Comparison of ENCODE assay signal across 18 cellular contexts in genomic region chr1:71621785-71622184, GRCh38.
DNase-seq lines count a peak whose midpoint lies in the region; ATAC-seq and TF ChIP-seq lines count a peak whose summit lies in the region.
"Had no signal": no experiment of that assay in that cellular context is flagged by ENCODE, and none has a peak within 500 bp of the region (broad histone marks: within the 10 kb centered on the region; RNA-seq: fewer than 3 reads in every experiment).

No MANE protein-coding gene starts in this region.

- no peak for TF ChIP-seq RAD21 in SK-N-SH (IDR thresholded peaks at IDR 0.05; ENCODE audit: low read length)

- H3K36me3 ChIP-seq in GM23248 (ENCODE audit: low read depth) (no peaks in the 10 kb centered on the region), SK-N-SH (replicated peaks in 1 of 2; ENCODE audit: control insufficient read depth in 1 of 2, insufficient read depth in 2 of 2, low read length in 1 of 2) (no peaks in the 10 kb centered on the region)
- no peaks in the 10 kb centered on the region for H3K36me3 ChIP-seq in CD4-positive, alpha-beta memory T cell (ENCODE audit: insufficient read depth, low read length)
- H3K36me3 ChIP-seq: neural progenitor cell, sigmoid colon had no signal

- H4K20me1 ChIP-seq in GM23248 (ENCODE audit: insufficient read depth) = no peaks in the 10 kb centered on the region
- H4K20me1 ChIP-seq in SK-N-SH (ENCODE audit: insufficient read depth) = no peaks in the 10 kb centered on the region

- ATAC-seq in foreskin keratinocyte (peak; percentile 100), HG02610 (IDR thresholded peaks at IDR 0.05; ENCODE audit: unreplicated experiment) (no peak)
- ATAC-seq: activated T-helper 17 cell treated with anti-CD3 and anti-CD28 coated beads, Interleukin-2, amount 50 U/mL, for 72 hours; stimulated activated naive B cell treated with anti-CD40 and anti-IgM and Interleukin-4, amounts not matched to agents 10 μg/mL and 1 μg/mL and 100 μg/mL, for 72 hours had no signal

- H3K4me3 ChIP-seq in GM23248 (peak overlapping the region; percentile 40; the same call in 1 of the 2 replicates), SK-N-SH (ENCODE audit: low read depth in 2 of 2, low read length in 1 of 2) (no peak overlapping the region)
- H3K4me3 ChIP-seq in CD4-positive, alpha-beta memory T cell (ENCODE audit: low read length in 2 of 2) = no peak overlapping the region
- H3K4me3 ChIP-seq: neural progenitor cell, sigmoid colon had no signal

- H3K4me1 Mint-ChIP-seq in CD4-positive, alpha-beta memory T cell = no peaks in the 10 kb centered on the region
- H3K4me1 Mint-ChIP-seq: activated T-helper 17 cell treated with anti-CD3 and anti-CD28 coated beads, Interleukin-2, amount 50 U/mL, for 72 hours; stimulated activated naive B cell treated with anti-CD40 and anti-IgM and Interleukin-4, amounts not matched to agents 10 μg/mL and 1 μg/mL and 100 μg/mL, for 72 hours had no signal

- H3K9me2 ChIP-seq in GM23248 (ENCODE audit: insufficient read depth) (no peaks in the 10 kb centered on the region), SK-N-SH (no peaks in the 10 kb centered on the region)

- TF ChIP-seq EP300 in SK-N-SH (IDR thresholded peaks at IDR 0.05; ENCODE audit: borderline replicate concordance in 1 of 2, low read depth in 1 of 2, low read length in 1 of 2) = no peak

- no peak overlapping the region for H3K27ac Mint-ChIP-seq in CD4-positive, alpha-beta memory T cell
- H3K27ac Mint-ChIP-seq: activated T-helper 17 cell treated with anti-CD3 and anti-CD28 coated beads, Interleukin-2, amount 50 U/mL, for 72 hours; neural progenitor cell; stimulated activated naive B cell treated with anti-CD40 and anti-IgM and Interleukin-4, amounts not matched to agents 10 μg/mL and 1 μg/mL and 100 μg/mL, for 72 hours had no signal

- peaks cover 0 to 12% (median 5%) of the 10 kb centered on the region in 8 donors for H3K9me3 Mint-ChIP-seq in CD4-positive, alpha-beta memory T cell
- H3K9me3 Mint-ChIP-seq: activated T-helper 17 cell treated with anti-CD3 and anti-CD28 coated beads, Interleukin-2, amount 50 U/mL, for 72 hours; neural progenitor cell had no signal

- H3K27me3 Mint-ChIP-seq in CD4-positive, alpha-beta memory T cell = no peaks in the 10 kb centered on the region
- H3K27me3 Mint-ChIP-seq: activated T-helper 17 cell treated with anti-CD3 and anti-CD28 coated beads, Interleukin-2, amount 50 U/mL, for 72 hours; stimulated activated naive B cell treated with anti-CD40 and anti-IgM and Interleukin-4, amounts not matched to agents 10 μg/mL and 1 μg/mL and 100 μg/mL, for 72 hours had no signal

- 0 to 3% methylated on average over 1 of the region's 1 CpG for WGBS in GM23248 (ENCODE audit: low coverage in 1 of 2, low lambda C conversion rate in 2 of 2, missing lambda C conversion rate in 2 of 2), 2 experiments
- 0% methylated on average over 1 of the region's 1 CpG for WGBS in SK-N-SH (ENCODE audit: low lambda C conversion rate)

- no peaks in the 10 kb centered on the region for H3K36me3 Mint-ChIP-seq in CD4-positive, alpha-beta memory T cell
- H3K36me3 Mint-ChIP-seq: neural progenitor cell; stimulated activated naive B cell treated with anti-CD40 and anti-IgM and Interleukin-4, amounts not matched to agents 10 μg/mL and 1 μg/mL and 100 μg/mL, for 72 hours had no signal

- H3K4me1 ChIP-seq in GM23248 (ENCODE audit: insufficient read depth) = peaks cover 12% of the 10 kb centered on the region
- no peaks in the 10 kb centered on the region for H3K4me1 ChIP-seq in SK-N-SH (ENCODE audit: control insufficient read depth in 1 of 2, insufficient read depth in 2 of 2, low read depth in 1 of 2, low read length in 1 of 2)
- H3K4me1 ChIP-seq in foreskin keratinocyte = no peaks in the 10 kb centered on the region
- H3K4me1 ChIP-seq in CD4-positive, alpha-beta memory T cell (ENCODE audit: insufficient read depth, low read length) = no peaks in the 10 kb centered on the region
- H3K4me1 ChIP-seq: sigmoid colon had no signal

- DNase-seq in A172 (ENCODE audit: low spot score) (peak; percentile 57), GM23248 (peak; percentile 76), SK-N-SH (no peak), foreskin keratinocyte (peak; percentile 31 to 87), iPS-NIHi7 (ENCODE audit: extremely low spot score) (no peak)
- no peak for DNase-seq in stimulated activated CD4-positive, alpha-beta T cell treated with anti-CD3 and anti-CD28 coated beads, Interleukin-4, amount 100 ng/mL, for 4 hours
- DNase-seq in CD4-positive, alpha-beta memory T cell = no peak
- DNase-seq: activated CD4-positive, alpha-beta T cell treated with anti-CD3 and anti-CD28 coated beads, Interleukin-2, amount 50 U/mL, for 4 hours; aorta; cortex of kidney; mesendoderm; NCI-H2029 treated with DMSO at 0.1 percent for 48 hours; sigmoid colon; stimulated activated naive B cell treated with anti-CD40 and anti-IgM and Interleukin-4, amounts not matched to agents 10 μg/mL and 1 μg/mL and 100 μg/mL, for 72 hours had no signal

- CTCF ChIA-PET in SK-N-SH (lab: Yijun Ruan, JAX) = interaction anchor here (0.9 kb wide), 1 partner anchor 32 kb away, joined by 3 read pairs; no protein-coding TSS in a partner anchor
- CTCF ChIA-PET in CD4-positive, alpha-beta memory T cell (lab: Charles Lee; ENCODE audit: partially characterized antibody) = no interaction called here

- H3K79me2 ChIP-seq in GM23248 (ENCODE audit: insufficient read depth) (no peaks in the 10 kb centered on the region), SK-N-SH (ENCODE audit: insufficient read depth) (no peaks in the 10 kb centered on the region)

- H3K4me2 ChIP-seq in GM23248 (ENCODE audit: unreplicated experiment) (peak overlapping the region; percentile 33), SK-N-SH (no peak overlapping the region)
- H3K4me2 ChIP-seq: neural progenitor cell had no signal

- H3K27me3 ChIP-seq in GM23248 (replicated peaks; ENCODE audit: insufficient read depth) (no peaks in the 10 kb centered on the region), SK-N-SH (ENCODE audit: insufficient read depth) (no peaks in the 10 kb centered on the region), foreskin keratinocyte (no peaks in the 10 kb centered on the region)
- H3K27me3 ChIP-seq in CD4-positive, alpha-beta memory T cell (ENCODE audit: insufficient read depth, low read length) = no peaks in the 10 kb centered on the region
- H3K27me3 ChIP-seq: neural progenitor cell, sigmoid colon had no signal

- in situ Hi-C loops in GM23248 (cut with MboI) = no loop called here

- no peak overlapping the region for H3K9ac ChIP-seq in GM23248
- H3K9ac ChIP-seq in SK-N-SH = no peak overlapping the region
- H3K9ac ChIP-seq: neural progenitor cell had no signal

- H3K9me3 ChIP-seq in GM23248 (ENCODE audit: low read depth) = no peaks in the 10 kb centered on the region
- no peaks in the 10 kb centered on the region for H3K9me3 ChIP-seq in SK-N-SH
- no peaks in the 10 kb centered on the region for H3K9me3 ChIP-seq in CD4-positive, alpha-beta memory T cell (ENCODE audit: control insufficient read depth in 1 of 2, low read length in 2 of 2)
- H3K9me3 ChIP-seq: sigmoid colon had no signal

- TF ChIP-seq CTCF in SK-N-SH (IDR thresholded peaks at IDR 0.05) (no peak), foreskin keratinocyte (conservative IDR thresholded peaks at IDR 0.05) (no peak)

- no peaks in the 10 kb centered on the region for H3F3A ChIP-seq in GM23248 (ENCODE audit: insufficient read depth)
- no peaks in the 10 kb centered on the region for H3F3A ChIP-seq in SK-N-SH (replicated peaks; ENCODE audit: insufficient read depth)

- 0 out of 2 replicates have a peak overlapping the region, but pooled peaks have one; percentile 6 for H3K27ac ChIP-seq in GM23248
- H3K27ac ChIP-seq in SK-N-SH (ENCODE audit: low read depth in 2 of 2, low read length in 1 of 2) = no peak overlapping the region
- H3K27ac ChIP-seq in foreskin keratinocyte = no peak overlapping the region
- no peak overlapping the region for H3K27ac ChIP-seq in CD4-positive, alpha-beta memory T cell (ENCODE audit: low read depth, low read length)
- H3K27ac ChIP-seq: HL-60, neural progenitor cell, sigmoid colon had no signal

- POLR2A ChIA-PET in SK-N-SH (lab: Yijun Ruan, JAX) = no interaction called here
- POLR2A ChIA-PET in CD4-positive, alpha-beta memory T cell (lab: Charles Lee; ENCODE audit: partially characterized antibody) = no interaction called here

- H3K4me3 Mint-ChIP-seq in CD4-positive, alpha-beta memory T cell = no peak overlapping the region
- H3K4me3 Mint-ChIP-seq: activated T-helper 17 cell treated with anti-CD3 and anti-CD28 coated beads, Interleukin-2, amount 50 U/mL, for 72 hours; neural progenitor cell; stimulated activated naive B cell treated with anti-CD40 and anti-IgM and Interleukin-4, amounts not matched to agents 10 μg/mL and 1 μg/mL and 100 μg/mL, for 72 hours had no signal

- H2AFZ ChIP-seq in GM23248 = no peak overlapping the region
- H2AFZ ChIP-seq in SK-N-SH (ENCODE audit: low read depth) = no peak overlapping the region
- H2AFZ ChIP-seq: neural progenitor cell had no signal

- intact Hi-C loops in CD4-positive, alpha-beta memory T cell (cut with micrococcal nuclease) = no loop called here

TF ChIP-seq in SK-N-SH, 30 proteins besides CTCF, POLR2A, EP300 and RAD21 (continues in another document):
- TF ChIP-seq YY1 (IDR thresholded peaks at IDR 0.05; ENCODE audit: low read depth) (no peak), SMC3 (IDR thresholded peaks at IDR 0.05; ENCODE audit: low read depth, low read length) (no peak), TCF12 (IDR thresholded peaks at IDR 0.05) (0 out of 2 replicates have a peak, but pooled peaks have one; percentile 11), EZH2phosphoT487 (IDR thresholded peaks at IDR 0.05; ENCODE audit: borderline replicate concordance, low read depth) (no peak)

Comparison
In these comparisons a context has a peak if more than half of its experiments do, and no peak if none do; other contexts are left out.
1. DNase-seq: peak in A172 (single experiment), GM23248 (single experiment) and foreskin keratinocyte (2 of 2); none in SK-N-SH (single experiment), stimulated activated CD4-positive, alpha-beta T cell treated with anti-CD3 and anti-CD28 coated beads, Interleukin-4, amount 100 ng/mL, for 4 hours (0 of 2), iPS-NIHi7 (single experiment) and CD4-positive, alpha-beta memory T cell (0 of 5).